12 cellular contexts compared by ENCODE assay signal in genomic region chr13:38180100-38180499, GRCh38.
A peak's percentile ranks its signal among the peaks of the same experiment; 100 is the strongest.
DNase-seq lines count a peak whose midpoint lies in the region; ATAC-seq and TF ChIP-seq lines count a peak whose summit lies in the region.
"Had no signal": no experiment of that assay in that cellular context is flagged by ENCODE, and none has a peak within 500 bp of the region (broad histone marks: within the 10 kb centered on the region; RNA-seq: fewer than 3 reads in every experiment).

No MANE protein-coding gene starts in this region.

- H3K4me3 Mint-ChIP-seq in CD8-positive, alpha-beta T cell: peak overlapping the region; percentile 70
- H3K4me3 Mint-ChIP-seq in activated naive CD8-positive, alpha-beta T cell treated with anti-CD3 and anti-CD28 coated beads, Interleukin-2, amount 50 U/mL, for 24 hours: peak overlapping the region; percentile 24

- no peaks in the 10 kb centered on the region for H3K36me3 ChIP-seq in CD8-positive, alpha-beta T cell (ENCODE audit: insufficient read depth, low read length)
- no peaks in the 10 kb centered on the region for H3K36me3 ChIP-seq in vagina
- H3K36me3 ChIP-seq: prostate gland had no signal

- no peak overlapping the region for H3K4me3 ChIP-seq in CD8-positive, alpha-beta T cell (ENCODE audit: low read depth, low read length)
- H3K4me3 ChIP-seq in vagina: no peak overlapping the region
- H3K4me3 ChIP-seq: prostate gland had no signal

- no peaks in the 10 kb centered on the region for H3K27me3 ChIP-seq in CD8-positive, alpha-beta T cell (ENCODE audit: insufficient read depth, low read length)
- no peaks in the 10 kb centered on the region for H3K27me3 ChIP-seq in vagina

- ATAC-seq in CD8-positive, alpha-beta T cell: no peak
- ATAC-seq in activated naive CD8-positive, alpha-beta T cell treated with anti-CD3 and anti-CD28 coated beads, Interleukin-2, amount 50 U/mL, for 24 hours: no peak
- no peak for ATAC-seq in HG02588 (IDR thresholded peaks at IDR 0.05; ENCODE audit: unreplicated experiment)

- peaks cover 7% of the 10 kb centered on the region for H3K4me1 Mint-ChIP-seq in CD8-positive, alpha-beta T cell (ENCODE audit: low read depth)
- H3K4me1 Mint-ChIP-seq in activated naive CD8-positive, alpha-beta T cell treated with anti-CD3 and anti-CD28 coated beads, Interleukin-2, amount 50 U/mL, for 24 hours: peaks cover 9% of the 10 kb centered on the region

- intact Hi-C loops in CD8-positive, alpha-beta T cell (cut with DNase I, micrococcal nuclease): no loop called here
- intact Hi-C loops in vagina (cut with DNase I): no loop called here

- POLR2A ChIA-PET in CD8-positive, alpha-beta T cell (lab: Charles Lee): no interaction called here

- no peak for DNase-seq in CD8-positive, alpha-beta T cell
- DNase-seq in HS-5 (ENCODE audit: low read depth): peak; percentile 52
- DNase-seq in activated naive CD8-positive, alpha-beta T cell treated with anti-CD3 and anti-CD28 coated beads, Interleukin-2, amount 50 U/mL, for 24 hours: no peak
- DNase-seq in myocyte (ENCODE audit: low read depth): peak; percentile 33
- no peak for DNase-seq in vagina (ENCODE audit: extremely low spot score in 2 of 2)
- no peak for DNase-seq in AML-193 (lab: John Stamatoyannopoulos, UW)
- no peak for DNase-seq in stimulated activated naive CD4-positive, alpha-beta T cell treated with Interleukin-2 at 50 U/mL for 16 hours (lab: John Stamatoyannopoulos, UW)
- DNase-seq: activated effector memory CD4-positive, alpha-beta T cell treated with Interleukin-2 at 50 U/mL for 16 hours; head of caudate nucleus; stimulated activated CD4-positive, alpha-beta T cell treated with anti-CD3 and anti-CD28 coated beads, Interleukin-4, amount 100 ng/mL, for 1 hour had no signal

- TF ChIP-seq POLR2A in vagina (IDR thresholded peaks at IDR 0.05): no peak

- TF ChIP-seq CTCF in CD8-positive, alpha-beta T cell (IDR thresholded peaks at IDR 0.05): no peak
- no peak for TF ChIP-seq CTCF in vagina (IDR thresholded peaks at IDR 0.05)

- H3K36me3 Mint-ChIP-seq in CD8-positive, alpha-beta T cell: no peaks in the 10 kb centered on the region
- no peaks in the 10 kb centered on the region for H3K36me3 Mint-ChIP-seq in activated naive CD8-positive, alpha-beta T cell treated with anti-CD3 and anti-CD28 coated beads, Interleukin-2, amount 50 U/mL, for 24 hours (ENCODE audit: low read depth)

- H3K9me3 ChIP-seq in CD8-positive, alpha-beta T cell (ENCODE audit: low read length): no peaks in the 10 kb centered on the region
- no peaks in the 10 kb centered on the region for H3K9me3 ChIP-seq in vagina
- H3K9me3 ChIP-seq: prostate gland had no signal

- H3K27ac Mint-ChIP-seq in CD8-positive, alpha-beta T cell: peak overlapping the region; percentile 8
- H3K27ac Mint-ChIP-seq in activated naive CD8-positive, alpha-beta T cell treated with anti-CD3 and anti-CD28 coated beads, Interleukin-2, amount 50 U/mL, for 24 hours: peak overlapping the region; percentile 17

- no peaks in the 10 kb centered on the region for H3K9me3 Mint-ChIP-seq in CD8-positive, alpha-beta T cell
- H3K9me3 Mint-ChIP-seq in activated naive CD8-positive, alpha-beta T cell treated with anti-CD3 and anti-CD28 coated beads, Interleukin-2, amount 50 U/mL, for 24 hours: no peaks in the 10 kb centered on the region

- H3K27ac ChIP-seq in CD8-positive, alpha-beta T cell (ENCODE audit: low read depth, low read length): no peak overlapping the region
- no peak overlapping the region for H3K27ac ChIP-seq in vagina
- H3K27ac ChIP-seq: prostate gland had no signal

- H3K4me1 ChIP-seq in CD8-positive, alpha-beta T cell (ENCODE audit: insufficient read depth, low read length): no peaks in the 10 kb centered on the region
- no peaks in the 10 kb centered on the region for H3K4me1 ChIP-seq in vagina
- H3K4me1 ChIP-seq: prostate gland had no signal

- CTCF ChIA-PET in CD8-positive, alpha-beta T cell (lab: Charles Lee): no interaction called here

- H3K27me3 Mint-ChIP-seq in CD8-positive, alpha-beta T cell (ENCODE audit: low read depth): no peaks in the 10 kb centered on the region
- no peaks in the 10 kb centered on the region for H3K27me3 Mint-ChIP-seq in activated naive CD8-positive, alpha-beta T cell treated with anti-CD3 and anti-CD28 coated beads, Interleukin-2, amount 50 U/mL, for 24 hours

Comparison
In these comparisons a context has a peak if more than half of its experiments do, and no peak if none do; other contexts are left out.
1. DNase-seq: peak in HS-5 (single experiment) and myocyte (single experiment); none in CD8-positive, alpha-beta T cell (0 of 7), activated naive CD8-positive, alpha-beta T cell treated with anti-CD3 and anti-CD28 coated beads, Interleukin-2, amount 50 U/mL, for 24 hours (single experiment), vagina (0 of 2), AML-193 (0 of 2) and stimulated activated naive CD4-positive, alpha-beta T cell treated with Interleukin-2 at 50 U/mL for 16 hours (single experiment).